39 cellular contexts compared by ENCODE assay signal in the genomic region with DNA sequence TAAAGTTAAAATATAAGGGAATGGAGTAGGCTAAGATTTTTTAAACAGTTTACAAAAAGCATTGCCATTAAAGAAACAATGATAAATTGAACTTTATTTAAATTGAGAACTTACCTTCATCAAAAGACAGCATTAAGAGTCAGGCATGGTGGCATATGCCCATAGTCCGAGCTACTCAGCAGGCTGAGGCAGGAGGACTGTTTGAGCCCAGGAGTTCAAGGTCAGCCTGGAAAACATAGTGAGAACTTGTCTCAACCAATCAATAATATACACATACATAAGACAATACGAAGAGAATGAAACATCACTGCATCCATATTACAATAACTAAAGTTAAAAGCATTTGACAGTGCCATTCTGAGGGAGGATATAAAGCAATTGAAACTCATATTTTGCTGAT.
"Had no signal": no experiment of that assay in that cellular context is flagged by ENCODE, and none has a peak within 500 bp of the region (broad histone marks: within the 10 kb centered on the region; RNA-seq: fewer than 3 reads in every experiment).

No MANE protein-coding gene starts in this region.

- H3K4me3 Mint-ChIP-seq: activated naive CD4-positive, alpha-beta T cell treated with anti-CD3 and anti-CD28 coated beads for 36 hours; activated naive CD4-positive, alpha-beta T cell treated with anti-CD3 and anti-CD28 coated beads, Interleukin-2, amount 10 ng/mL, durations not matched to agents 7 days and 5 days; activated naive CD4-positive, alpha-beta T cell treated with anti-CD3 and anti-CD28 coated beads, Interleukin-2, amount 50 U/mL, for 24 hours; activated naive CD8-positive, alpha-beta T cell; activated naive CD8-positive, alpha-beta T cell treated with anti-CD3 and anti-CD28 coated beads for 36 hours; activated naive CD8-positive, alpha-beta T cell treated with anti-CD3 and anti-CD28 coated beads, Interleukin-2, amount 10 ng/mL, durations not matched to agents 7 days and 5 days; activated naive CD8-positive, alpha-beta T cell treated with anti-CD3 and anti-CD28 coated beads, Interleukin-2, amount 50 U/mL, for 24 hours; activated T-cell treated with anti-CD3 and anti-CD28 coated beads, Interleukin-2, amount 50 U/mL, for 24 hours; activated T-cell treated with anti-CD3 and anti-CD28 coated beads, Interleukin-2, amount 50 U/mL, for 4 hours; activated T-cell treated with anti-CD3 and anti-CD28 coated beads, Interleukin-2, amount 50 U/mL, for 72 hours; activated T-helper 1 cell treated with anti-CD3 and anti-CD28 coated beads, Interleukin-12 subunit alpha, Interleukin-12 subunit beta, Interleukin-2, Interleukin-4 antibody, amounts not matched to agents 30 ng/mL and 10 ng/mL and 1 ng/mL, durations not matched to agents 14 hours and 24 hours and 36 hours; activated T-helper 17 cell treated with anti-CD3 and anti-CD28 coated beads, Interleukin-2, amount 50 U/mL, for 72 hours; brain; central memory CD8-positive, alpha-beta T cell had no signal

- ATAC-seq: activated naive CD4-positive, alpha-beta T cell treated with anti-CD3 and anti-CD28 coated beads, Interleukin-2, amount 50 U/mL, for 72 hours; activated naive CD8-positive, alpha-beta T cell treated with anti-CD3 and anti-CD28 coated beads, Interleukin-2, amount 50 U/mL, for 24 hours; activated T-cell treated with anti-CD3 and anti-CD28 coated beads, Interleukin-2, amount 50 U/mL, for 4 hours; activated T-cell treated with anti-CD3 and anti-CD28 coated beads, Interleukin-2, amount 50 U/mL, for 72 hours; activated T-helper 17 cell treated with anti-CD3 and anti-CD28 coated beads, Interleukin-2, amount 50 U/mL, for 72 hours; body of pancreas had no signal

- H3K9me3 Mint-ChIP-seq: activated naive CD4-positive, alpha-beta T cell treated with anti-CD3 and anti-CD28 coated beads for 36 hours; activated naive CD4-positive, alpha-beta T cell treated with anti-CD3 and anti-CD28 coated beads, Interleukin-2, amount 50 U/mL, for 24 hours; activated naive CD8-positive, alpha-beta T cell treated with anti-CD3 and anti-CD28 coated beads, Interleukin-2, amount 10 ng/mL, durations not matched to agents 7 days and 5 days had no signal

- FAIRE-seq: astrocyte, bronchial epithelial cell had no signal

- H3K4me1 Mint-ChIP-seq: activated naive CD4-positive, alpha-beta T cell treated with anti-CD3 and anti-CD28 coated beads, Interleukin-2, amount 10 ng/mL, durations not matched to agents 7 days and 5 days; activated naive CD4-positive, alpha-beta T cell treated with anti-CD3 and anti-CD28 coated beads, Interleukin-2, amount 50 U/mL, for 24 hours; activated naive CD8-positive, alpha-beta T cell treated with anti-CD3 and anti-CD28 coated beads for 36 hours; activated naive CD8-positive, alpha-beta T cell treated with anti-CD3 and anti-CD28 coated beads, Interleukin-2, amount 10 ng/mL, durations not matched to agents 7 days and 5 days; activated naive CD8-positive, alpha-beta T cell treated with anti-CD3 and anti-CD28 coated beads, Interleukin-2, amount 50 U/mL, for 24 hours; activated T-helper 17 cell treated with anti-CD3 and anti-CD28 coated beads, Interleukin-2, amount 50 U/mL, for 72 hours; brain; central memory CD8-positive, alpha-beta T cell had no signal

- H3K27me3 Mint-ChIP-seq: activated naive CD4-positive, alpha-beta T cell treated with anti-CD3 and anti-CD28 coated beads, Interleukin-2, amount 10 ng/mL, durations not matched to agents 7 days and 5 days; activated naive CD4-positive, alpha-beta T cell treated with anti-CD3 and anti-CD28 coated beads, Interleukin-2, amount 50 U/mL, for 24 hours; activated naive CD8-positive, alpha-beta T cell; activated naive CD8-positive, alpha-beta T cell treated with anti-CD3 and anti-CD28 coated beads for 36 hours; activated naive CD8-positive, alpha-beta T cell treated with anti-CD3 and anti-CD28 coated beads, Interleukin-2, amount 10 ng/mL, durations not matched to agents 7 days and 5 days; activated naive CD8-positive, alpha-beta T cell treated with anti-CD3 and anti-CD28 coated beads, Interleukin-2, amount 50 U/mL, for 24 hours; activated T-cell treated with anti-CD3 and anti-CD28 coated beads, Interleukin-2, amount 50 U/mL, for 24 hours; activated T-helper 17 cell treated with anti-CD3 and anti-CD28 coated beads, Interleukin-2, amount 50 U/mL, for 72 hours; brain; central memory CD8-positive, alpha-beta T cell had no signal

- H3K27me3 ChIP-seq: adrenal gland, ascending aorta, body of pancreas, brain microvascular endothelial cell, breast epithelium, cardiac muscle cell had no signal

- H3K4me1 ChIP-seq: adrenal gland, ascending aorta, body of pancreas, breast epithelium had no signal

- H3K9me3 ChIP-seq: adrenal gland, ascending aorta, body of pancreas, breast epithelium had no signal

- DNase-seq: activated effector memory CD4-positive, alpha-beta T cell treated with anti-CD3 and anti-CD28 coated beads, Interleukin-2, amount 50 U/mL, for 16 hours; activated effector memory CD4-positive, alpha-beta T cell treated with Interleukin-2 at 50 U/mL for 16 hours; activated gamma-delta T cell; activated gamma-delta T cell treated with Interleukin-2 at 50 U/mL for 16 hours; activated naive CD4-positive, alpha-beta T cell; activated naive CD4-positive, alpha-beta T cell treated with anti-CD3 and anti-CD28 coated beads for 36 hours; activated naive CD4-positive, alpha-beta T cell treated with anti-CD3 and anti-CD28 coated beads, Interleukin-2, amount 10 ng/mL, durations not matched to agents 7 days and 5 days; activated naive CD4-positive, alpha-beta T cell treated with anti-CD3 and anti-CD28 coated beads, Interleukin-2, amount 50 U/mL, for 16 hours; activated naive CD4-positive, alpha-beta T cell treated with Interleukin-2 at 50 U/mL for 16 hours; activated naive CD8-positive, alpha-beta T cell treated with anti-CD3 and anti-CD28 coated beads for 36 hours; activated naive CD8-positive, alpha-beta T cell treated with anti-CD3 and anti-CD28 coated beads, Interleukin-2, amount 10 ng/mL, durations not matched to agents 7 days and 5 days; activated naive CD8-positive, alpha-beta T cell treated with anti-CD3 and anti-CD28 coated beads, Interleukin-2, amount 50 U/mL, for 24 hours; activated T-cell treated with anti-CD3 and anti-CD28 coated beads, Interleukin-2, amount 50 U/mL, for 24 hours; activated T-cell treated with anti-CD3 and anti-CD28 coated beads, Interleukin-2, amount 50 U/mL, for 4 hours; activated T-cell treated with anti-CD3 and anti-CD28 coated beads, Interleukin-2, amount 50 U/mL, for 48 hours; activated T-cell treated with anti-CD3 and anti-CD28 coated beads, Interleukin-2, amount 50 U/mL, for 72 hours; adrenal gland; amniotic stem cell; amygdala; anterior cingulate cortex; aorta; body of pancreas; brain microvascular endothelial cell; caudate nucleus; central memory CD4-positive, alpha-beta T cell; cerebellar nuclear complex had no signal

- H3K36me3 ChIP-seq: adrenal gland, brain microvascular endothelial cell, breast epithelium, cardiac muscle cell had no signal

- H3K36me3 Mint-ChIP-seq: activated naive CD4-positive, alpha-beta T cell treated with anti-CD3 and anti-CD28 coated beads, Interleukin-2, amount 10 ng/mL, durations not matched to agents 7 days and 5 days; activated naive CD4-positive, alpha-beta T cell treated with anti-CD3 and anti-CD28 coated beads, Interleukin-2, amount 50 U/mL, for 24 hours; activated naive CD8-positive, alpha-beta T cell; activated naive CD8-positive, alpha-beta T cell treated with anti-CD3 and anti-CD28 coated beads for 36 hours; activated naive CD8-positive, alpha-beta T cell treated with anti-CD3 and anti-CD28 coated beads, Interleukin-2, amount 10 ng/mL, durations not matched to agents 7 days and 5 days had no signal

- H3K27ac Mint-ChIP-seq: activated naive CD4-positive, alpha-beta T cell treated with anti-CD3 and anti-CD28 coated beads for 36 hours; activated naive CD4-positive, alpha-beta T cell treated with anti-CD3 and anti-CD28 coated beads, Interleukin-2, amount 10 ng/mL, durations not matched to agents 7 days and 5 days; activated naive CD4-positive, alpha-beta T cell treated with anti-CD3 and anti-CD28 coated beads, Interleukin-2, amount 50 U/mL, for 24 hours; activated naive CD4-positive, alpha-beta T cell treated with anti-CD3 and anti-CD28 coated beads, Interleukin-2, amount 50 U/mL, for 72 hours; activated naive CD8-positive, alpha-beta T cell; activated naive CD8-positive, alpha-beta T cell treated with anti-CD3 and anti-CD28 coated beads for 36 hours; activated naive CD8-positive, alpha-beta T cell treated with anti-CD3 and anti-CD28 coated beads, Interleukin-2, amount 10 ng/mL, durations not matched to agents 7 days and 5 days; activated naive CD8-positive, alpha-beta T cell treated with anti-CD3 and anti-CD28 coated beads, Interleukin-2, amount 50 U/mL, for 24 hours; activated T-cell treated with anti-CD3 and anti-CD28 coated beads, Interleukin-2, amount 50 U/mL, for 24 hours; activated T-cell treated with anti-CD3 and anti-CD28 coated beads, Interleukin-2, amount 50 U/mL, for 72 hours; activated T-helper 1 cell treated with anti-CD3 and anti-CD28 coated beads, Interleukin-12 subunit alpha, Interleukin-12 subunit beta, Interleukin-2, Interleukin-4 antibody, amounts not matched to agents 30 ng/mL and 10 ng/mL and 1 ng/mL, durations not matched to agents 14 hours and 24 hours and 36 hours; activated T-helper 17 cell treated with anti-CD3 and anti-CD28 coated beads, Interleukin-2, amount 50 U/mL, for 72 hours; activated T-helper 2 cell treated with anti-CD3 and anti-CD28 coated beads, Interferon-gamma antibody, Interleukin-2, Interleukin-4, amounts not matched to agents 10 μg/mL and 5 μg/mL and 100 μg/mL, durations not matched to agents 14 hours and 24 hours and 36 hours; brain had no signal

- H3K4me3 ChIP-seq: adrenal gland, ascending aorta, body of pancreas, breast epithelium, cardiac muscle cell had no signal

- H3K27ac ChIP-seq: adrenal gland, ascending aorta, body of pancreas, brain microvascular endothelial cell, breast epithelium, cardiac muscle cell had no signal
